In genomic region chr1:111726311-111726710, GRCh38 we compare ENCODE assay signal across 20 cellular contexts.
"Had no signal": no experiment of that assay in that cellular context is flagged by ENCODE, and none has a peak within 500 bp of the region (broad histone marks: within the 10 kb centered on the region; RNA-seq: fewer than 3 reads in every experiment).

No MANE protein-coding gene starts in this region.

- ATAC-seq: activated CD4-positive, alpha-beta T cell treated with anti-CD3 and anti-CD28 coated beads for 36 hours; activated naive CD8-positive, alpha-beta T cell treated with anti-CD3 and anti-CD28 coated beads, Interleukin-2, amount 50 U/mL, for 24 hours; left ventricle myocardium superior; stimulated activated naive CD8-positive, alpha-beta T cell treated with anti-CD3 and anti-CD28 coated beads, Interleukin-15, Interleukin-2, amounts not matched to agents 100 U/mL and 50 U/mL, for 24 hours; upper lobe of right lung had no signal

- H3K4me1 ChIP-seq: prostate gland had no signal

- H3K9me3 Mint-ChIP-seq: activated B cell treated with CpG ODN at 0.5 μM for 24 hours; activated naive CD8-positive, alpha-beta T cell treated with anti-CD3 and anti-CD28 coated beads, Interleukin-2, amount 50 U/mL, for 24 hours; immature natural killer cell; neural crest cell had no signal

- H3K27ac ChIP-seq: epithelial cell of prostate, hepatocyte, ovary, prostate gland, upper lobe of right lung had no signal

- H3K4me3 Mint-ChIP-seq: activated B cell treated with CpG ODN at 0.5 μM for 24 hours; activated CD4-positive, alpha-beta T cell treated with anti-CD3 and anti-CD28 coated beads for 36 hours; activated naive CD8-positive, alpha-beta T cell treated with anti-CD3 and anti-CD28 coated beads, Interleukin-2, amount 50 U/mL, for 24 hours; immature natural killer cell; neural crest cell had no signal

- H3K27ac Mint-ChIP-seq: activated B cell treated with CpG ODN at 0.5 μM for 24 hours; activated CD4-positive, alpha-beta T cell treated with anti-CD3 and anti-CD28 coated beads for 36 hours; activated naive CD8-positive, alpha-beta T cell treated with anti-CD3 and anti-CD28 coated beads, Interleukin-2, amount 50 U/mL, for 24 hours; immature natural killer cell had no signal

- H3K27me3 Mint-ChIP-seq: activated B cell treated with CpG ODN at 0.5 μM for 24 hours; activated CD4-positive, alpha-beta T cell treated with anti-CD3 and anti-CD28 coated beads for 36 hours; activated naive CD8-positive, alpha-beta T cell treated with anti-CD3 and anti-CD28 coated beads, Interleukin-2, amount 50 U/mL, for 24 hours had no signal

- H3K4me3 ChIP-seq: hepatocyte, ovary, prostate gland, right atrium auricular region, upper lobe of right lung had no signal

- H3K9me3 ChIP-seq: ovary, prostate gland, right atrium auricular region, upper lobe of right lung had no signal

- H3K36me3 ChIP-seq: ovary, prostate gland, upper lobe of right lung had no signal

- H3K4me1 Mint-ChIP-seq: activated naive CD8-positive, alpha-beta T cell treated with anti-CD3 and anti-CD28 coated beads, Interleukin-2, amount 50 U/mL, for 24 hours; immature natural killer cell had no signal

- H3K27me3 ChIP-seq: hepatocyte, ovary, right atrium auricular region, upper lobe of right lung had no signal

- DNase-seq: activated B cell treated with CpG ODN at 0.5 μM for 24 hours; activated CD4-positive, alpha-beta T cell treated with anti-CD3 and anti-CD28 coated beads for 36 hours; activated CD4-positive, alpha-beta T cell treated with anti-CD3 and anti-CD28 coated beads, Interleukin-2, amount 50 U/mL, for 4 hours; activated gamma-delta T cell; activated naive CD4-positive, alpha-beta T cell treated with anti-CD3 and anti-CD28 coated beads, Interleukin-2, amount 50 U/mL, for 16 hours; activated naive CD8-positive, alpha-beta T cell treated with anti-CD3 and anti-CD28 coated beads, Interleukin-2, amount 50 U/mL, for 24 hours; activated T-cell treated with anti-CD3 and anti-CD28 coated beads for 4 hours; immature natural killer cell; kidney glomerular epithelial cell; left ventricle myocardium superior; ovary; stimulated activated CD4-positive, alpha-beta T cell treated with anti-CD3 and anti-CD28 coated beads, Interleukin-4, amount 100 ng/mL, for 24 hours; stimulated activated naive CD8-positive, alpha-beta T cell treated with anti-CD3 and anti-CD28 coated beads, Interleukin-15, Interleukin-2, amounts not matched to agents 100 U/mL and 50 U/mL, for 24 hours; T1000; upper lobe of right lung had no signal
